ENCODE assay signal across 8 cellular contexts in genomic region chr19:3210347-3211017, GRCh38. TPM values are rescaled to one million over a fixed set of nuclear protein-coding genes. Genes with fewer than 3 reads are reported as not detected.
DNase-seq lines count a peak whose midpoint lies in the region; ATAC-seq and TF ChIP-seq lines count a peak whose summit lies in the region.

No MANE protein-coding gene starts in this region.

- CTCF ChIA-PET in GM10248 (lab: Yijun Ruan, JAX): interaction anchor here (0.7 to 1.9 kb wide), 9 partner anchors 9 to 235 kb away, joined by 3 to 4 read pairs (median 3); no protein-coding TSS in a partner anchor

- no peak overlapping the region for H2BK5ac ChIP-seq in mesendoderm (ENCODE audit: low read length)

- H3K27ac ChIP-seq in mesendoderm (ENCODE audit: low read depth, low read length): no peak overlapping the region

- H3K79me2 ChIP-seq in mesendoderm (ENCODE audit: control insufficient read depth, insufficient read depth, low read length): no peaks in the 10 kb centered on the region

- no peaks in the 10 kb centered on the region for H3K4me1 ChIP-seq in mesendoderm (ENCODE audit: control insufficient read depth, low read depth, low read length)

- H2AK5ac ChIP-seq in mesendoderm (ENCODE audit: low read length): no peak overlapping the region

- H3K27me3 ChIP-seq in mesendoderm (ENCODE audit: insufficient read depth, low read length, poor library complexity): no peaks in the 10 kb centered on the region

- peak; percentile 86 for ATAC-seq in stimulated activated effector memory CD8-positive, alpha-beta T cell treated with anti-CD3 and anti-CD28 coated beads, Interleukin-12 subunit alpha, Interleukin-12 subunit beta, amount 100 ng/mL, for 72 hours
- ATAC-seq in HG02981 (IDR thresholded peaks at IDR 0.05; ENCODE audit: unreplicated experiment) (no peak), HG03442 (IDR thresholded peaks at IDR 0.05; ENCODE audit: unreplicated experiment) (no peak)

- H3K4me2 ChIP-seq in mesendoderm (ENCODE audit: low read length): no peak overlapping the region

- peaks cover 13% of the 10 kb centered on the region for H3K36me3 Mint-ChIP-seq in stimulated activated effector memory CD8-positive, alpha-beta T cell treated with anti-CD3 and anti-CD28 coated beads, Interleukin-12 subunit alpha, Interleukin-12 subunit beta, amount 100 ng/mL, for 72 hours

- no peak overlapping the region for H3K56ac ChIP-seq in mesendoderm (ENCODE audit: low read length)

- H3K23ac ChIP-seq in mesendoderm (ENCODE audit: low read length): no peak overlapping the region

- H4K5ac ChIP-seq in mesendoderm (ENCODE audit: low read length): no peak overlapping the region

- H2BK120ac ChIP-seq in mesendoderm (ENCODE audit: low read depth, low read length): no peak overlapping the region

- peak overlapping the region; percentile 60 for H3K27ac Mint-ChIP-seq in stimulated activated effector memory CD8-positive, alpha-beta T cell treated with anti-CD3 and anti-CD28 coated beads, Interleukin-12 subunit alpha, Interleukin-12 subunit beta, amount 100 ng/mL, for 72 hours

- H3K9ac ChIP-seq in mesendoderm (ENCODE audit: low read length): no peak overlapping the region

- H3K4me3 Mint-ChIP-seq in stimulated activated effector memory CD8-positive, alpha-beta T cell treated with anti-CD3 and anti-CD28 coated beads, Interleukin-12 subunit alpha, Interleukin-12 subunit beta, amount 100 ng/mL, for 72 hours: no peak overlapping the region

- POLR2A ChIA-PET in GM10248 (lab: Yijun Ruan, JAX): no interaction called here

- H3K9me3 Mint-ChIP-seq in stimulated activated effector memory CD8-positive, alpha-beta T cell treated with anti-CD3 and anti-CD28 coated beads, Interleukin-12 subunit alpha, Interleukin-12 subunit beta, amount 100 ng/mL, for 72 hours: no peaks in the 10 kb centered on the region

- H3K4me3 ChIP-seq in mesendoderm (ENCODE audit: low read length): no peak overlapping the region

- no peak overlapping the region for H3K4ac ChIP-seq in mesendoderm (ENCODE audit: low read depth, low read length)

- H3K4me1 Mint-ChIP-seq in stimulated activated effector memory CD8-positive, alpha-beta T cell treated with anti-CD3 and anti-CD28 coated beads, Interleukin-12 subunit alpha, Interleukin-12 subunit beta, amount 100 ng/mL, for 72 hours: peaks cover 11% of the 10 kb centered on the region

- DNase-seq in GM10248 (ENCODE audit: extremely low spot score): peak; percentile 86
- peak; percentile 41 for DNase-seq in LoVo (ENCODE audit: low spot score)
- peak; percentile 60 to 76 for DNase-seq in activated CD4-positive, alpha-beta T cell treated with anti-CD3 and anti-CD28 coated beads for 4 hours
- peak; percentile 66 for DNase-seq in dermis blood vessel endothelial cell
- peak; percentile 54 for DNase-seq in mesendoderm
- DNase-seq in stimulated activated effector memory CD8-positive, alpha-beta T cell treated with anti-CD3 and anti-CD28 coated beads, Interleukin-12 subunit alpha, Interleukin-12 subunit beta, amount 100 ng/mL, for 72 hours (ENCODE audit: low spot score in 2 of 2): peak; percentile 67 to 83

- peak; percentile 83 for TF ChIP-seq CTCF in GM10248 (IDR thresholded peaks at IDR 0.05; ENCODE audit: control extremely low read depth, extremely low read depth, low read depth, missing control alignments)

- peaks cover 5% of the 10 kb centered on the region for H3K36me3 ChIP-seq in mesendoderm (ENCODE audit: control insufficient read depth, insufficient read depth, low read length)

- H4K8ac ChIP-seq in mesendoderm (ENCODE audit: low read depth, low read length): no peak overlapping the region

- no CpG with 5 or more reads among the region's 20 CpGs for WGBS in mesendoderm (ENCODE audit: extremely low coverage, insufficient coverage, low lambda C conversion rate)

- no peak overlapping the region for H2BK15ac ChIP-seq in mesendoderm (replicated peaks; ENCODE audit: low read depth)

- no peak overlapping the region for H3K18ac ChIP-seq in mesendoderm (ENCODE audit: low read length)

- no peaks in the 10 kb centered on the region for H3K79me1 ChIP-seq in mesendoderm (ENCODE audit: low read length)

RNA-seq across cellular contexts. Expression of gene CELF5, which starts 14.0 kb away (rescaled TPM):
- not detected in 2 replicates for total RNA-seq in dermis blood vessel endothelial cell
- 0.65 TPM for polyA plus RNA-seq in mesendoderm (2013, experiment 1 of 2)
- polyA plus RNA-seq in mesendoderm (2013, experiment 2 of 2): 0.73 TPM

RNA-seq across cellular contexts. Expression of gene NCLN, which starts 24.8 kb away (rescaled TPM):
- 38.3 and 74.5 TPM in 2 replicates for total RNA-seq in dermis blood vessel endothelial cell
- 76.3 TPM for polyA plus RNA-seq in mesendoderm (2013, experiment 1 of 2)
- polyA plus RNA-seq in mesendoderm (2013, experiment 2 of 2): 74.9 TPM

RNA-seq across cellular contexts. Expression of gene S1PR4, which starts 31.9 kb away (rescaled TPM):
- 2.1 and 2.2 TPM in 2 replicates for total RNA-seq in dermis blood vessel endothelial cell
- polyA plus RNA-seq in mesendoderm (2013, experiment 1 of 2): not detected
- not detected for polyA plus RNA-seq in mesendoderm (2013, experiment 2 of 2)
